8 cellular contexts compared by ENCODE assay signal in the genomic region with DNA sequence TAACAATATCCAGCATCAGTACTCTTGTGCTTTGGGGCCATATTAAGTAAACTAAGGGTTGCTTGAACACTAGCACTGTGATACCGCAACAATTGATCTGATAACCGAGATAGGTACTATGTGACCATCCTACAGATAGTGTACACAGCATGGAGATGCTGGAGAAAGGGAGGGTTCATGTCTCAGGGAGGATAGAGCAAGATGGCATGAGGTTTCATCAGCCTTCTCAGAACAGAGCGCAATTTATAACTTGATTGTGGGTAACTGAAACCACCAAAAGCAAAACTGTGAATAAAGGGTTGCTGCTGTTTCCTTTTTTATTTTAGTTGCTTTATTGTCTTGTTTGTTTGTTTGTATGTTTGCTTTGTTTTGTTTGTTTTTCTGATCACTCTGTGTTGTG.
"Had no signal": no experiment of that assay in that cellular context is flagged by ENCODE, and none has a peak within 500 bp of the region (broad histone marks: within the 10 kb centered on the region; RNA-seq: fewer than 3 reads in every experiment).

No MANE protein-coding gene starts in this region.

- H3K9me3 ChIP-seq: HAP-1 had no signal

- H3K36me3 ChIP-seq: HAP-1 had no signal

- H3K9ac ChIP-seq: GM23248 had no signal

- H3K27ac ChIP-seq: GM23248, HL-60 had no signal

- ATAC-seq: HCT116, HepG2 had no signal

- H3K4me3 ChIP-seq: GM23248, HAP-1 had no signal

- H3K4me1 ChIP-seq: HAP-1 had no signal

- DNase-seq: GM23248, GOT3, H7, HFFc6 had no signal

- H2AFZ ChIP-seq: GM23248 had no signal

- FAIRE-seq: HepG2 had no signal
